In genomic region chr2:175167076-175167791, GRCh38 we compare ENCODE assay signal across 8 cellular contexts. TPM values are rescaled to one million over a fixed set of nuclear protein-coding genes. Genes with fewer than 3 reads are reported as not detected.
DNase-seq lines count a peak whose midpoint lies in the region; TF ChIP-seq lines count a peak whose summit lies in the region.

No MANE protein-coding gene starts in this region.

- DNase-seq in NCI-H2196 (lab: John Stamatoyannopoulos, UW; ENCODE audit: unreplicated experiment), result peak; percentile 21
- no peak for DNase-seq in NCI-H2196 treated with DMSO at 0.1 percent for 48 hours (lab: John Stamatoyannopoulos, UW; ENCODE audit: unreplicated experiment)
- DNase-seq in H9, result peak; percentile 41
- DNase-seq in NCI-H146 treated with DMSO at 0.1 percent for 48 hours (lab: John Stamatoyannopoulos, UW; ENCODE audit: unreplicated experiment), result peak; percentile 42
- no peak for DNase-seq in activated T-helper 1 cell treated with anti-CD3 and anti-CD28 coated beads, Interleukin-12 subunit alpha, Interleukin-12 subunit beta, Interleukin-2, Interleukin-4 antibody, amounts not matched to agents 30 ng/mL and 10 ng/mL and 1 ng/mL, durations not matched to agents 14 hours and 24 hours and 36 hours (ENCODE audit: low spot score)
- peak; percentile 55 to 74 for DNase-seq in cardiac muscle cell (ENCODE audit: low read depth in 1 of 2, low spot score in 1 of 2)
- DNase-seq in pons (ENCODE audit: low spot score), result peak; percentile 15
- DNase-seq in GF-D8 (lab: John Stamatoyannopoulos, UW), result no peak

- H3K27ac Mint-ChIP-seq in H9, result peak overlapping the region; percentile 99 to 100 (median 100)
- peak overlapping the region; percentile 97 for H3K27ac Mint-ChIP-seq in activated T-helper 1 cell treated with anti-CD3 and anti-CD28 coated beads, Interleukin-12 subunit alpha, Interleukin-12 subunit beta, Interleukin-2, Interleukin-4 antibody, amounts not matched to agents 30 ng/mL and 10 ng/mL and 1 ng/mL, durations not matched to agents 14 hours and 24 hours and 36 hours

- intact Hi-C loops in activated T-helper 1 cell treated with anti-CD3 and anti-CD28 coated beads, Interleukin-12 subunit alpha, Interleukin-12 subunit beta, Interleukin-2, Interleukin-4 antibody, amounts not matched to agents 30 ng/mL and 10 ng/mL and 1 ng/mL, durations not matched to agents 14 hours and 24 hours and 36 hours (cut with micrococcal nuclease), result loop anchor here (5.0 kb wide), 5 partner anchors 330 to 1765 kb away; no protein-coding TSS in a partner anchor

- peaks cover 5% of the 10 kb centered on the region for H3K79me1 ChIP-seq in H9 (ENCODE audit: insufficient read depth, low read depth, low read length, poor library complexity, severe bottlenecking)

- no peak overlapping the region for H2AK5ac ChIP-seq in H9 (ENCODE audit: insufficient read length, low read length)

- H3K4me3 Mint-ChIP-seq in H9, result peak overlapping the region; percentile 99 to 100
- H3K4me3 Mint-ChIP-seq in activated T-helper 1 cell treated with anti-CD3 and anti-CD28 coated beads, Interleukin-12 subunit alpha, Interleukin-12 subunit beta, Interleukin-2, Interleukin-4 antibody, amounts not matched to agents 30 ng/mL and 10 ng/mL and 1 ng/mL, durations not matched to agents 14 hours and 24 hours and 36 hours, result peak overlapping the region; percentile 97

- peak overlapping the region; percentile 78 for H3K14ac ChIP-seq in H9 (ENCODE audit: insufficient read depth, low read length)

- no peak overlapping the region for H3K27ac ChIP-seq in H9 (ENCODE audit: insufficient read length, low read depth, low read length)
- peak overlapping the region; percentile 99 for H3K27ac ChIP-seq in cardiac muscle cell

- H3K9me3 ChIP-seq in H9 (ENCODE audit: control insufficient read depth, low read depth, low read length) (no peaks in the 10 kb centered on the region), cardiac muscle cell (ENCODE audit: low read depth) (no peaks in the 10 kb centered on the region)

- no peak overlapping the region for H4K5ac ChIP-seq in H9 (ENCODE audit: insufficient read length, low read depth, low read length)

- H3K23ac ChIP-seq in H9 (ENCODE audit: insufficient read length, low read depth, low read length), result no peak overlapping the region

- H3K4me1 Mint-ChIP-seq in H9, result peaks cover 13 to 19% of the 10 kb centered on the region in 2 experiments
- H3K4me1 Mint-ChIP-seq in activated T-helper 1 cell treated with anti-CD3 and anti-CD28 coated beads, Interleukin-12 subunit alpha, Interleukin-12 subunit beta, Interleukin-2, Interleukin-4 antibody, amounts not matched to agents 30 ng/mL and 10 ng/mL and 1 ng/mL, durations not matched to agents 14 hours and 24 hours and 36 hours (ENCODE audit: low read depth), result peaks cover 49% of the 10 kb centered on the region

- no peak overlapping the region for H3T11ph ChIP-seq in H9 (ENCODE audit: low read length)

- peaks cover 24% of the 10 kb centered on the region; the same call in 1 of the 2 replicates for H3K79me2 ChIP-seq in H9 (ENCODE audit: insufficient read depth, low read length)

- no peak overlapping the region for H2BK120ac ChIP-seq in H9 (ENCODE audit: low read depth, low read length, poor library complexity, severe bottlenecking)

- no peak overlapping the region for H2BK12ac ChIP-seq in H9 (ENCODE audit: insufficient read length, low read depth, low read length)

- peak overlapping the region; percentile 63 for H2AFZ ChIP-seq in H9 (ENCODE audit: low read length)

- H3K4me2 ChIP-seq in H9 (ENCODE audit: insufficient read depth, insufficient read length, low read length), result peak overlapping the region; percentile 48

- no peaks in the 10 kb centered on the region for H3K23me2 ChIP-seq in H9 (ENCODE audit: insufficient read length, low read depth, low read length, poor library complexity, severe bottlenecking)

- no peaks in the 10 kb centered on the region for H3K36me3 ChIP-seq in cardiac muscle cell

- H4K91ac ChIP-seq in H9 (ENCODE audit: insufficient read length, low read depth, low read length), result no peak overlapping the region

- no peak overlapping the region for H2BK5ac ChIP-seq in H9 (ENCODE audit: insufficient read length, low read length)

- H3K4ac ChIP-seq in H9 (ENCODE audit: low read depth, low read length), result peak overlapping the region; percentile 69; the same call in 1 of the 2 replicates

- H3K4me3 ChIP-seq in cardiac muscle cell, result peak overlapping the region; percentile 83

- no peaks in the 10 kb centered on the region; a peak in 1 of 5 replicates for H3K9me3 Mint-ChIP-seq in H9
- H3K9me3 Mint-ChIP-seq in activated T-helper 1 cell treated with anti-CD3 and anti-CD28 coated beads, Interleukin-12 subunit alpha, Interleukin-12 subunit beta, Interleukin-2, Interleukin-4 antibody, amounts not matched to agents 30 ng/mL and 10 ng/mL and 1 ng/mL, durations not matched to agents 14 hours and 24 hours and 36 hours, result no peaks in the 10 kb centered on the region

- peaks cover 3 to 11% (median 3%) of the 10 kb centered on the region in 3 experiments for H3K36me3 Mint-ChIP-seq in H9 (ENCODE audit: insufficient read depth in 1 of 3, low read depth in 3 of 3)
- peaks cover 10% of the 10 kb centered on the region for H3K36me3 Mint-ChIP-seq in activated T-helper 1 cell treated with anti-CD3 and anti-CD28 coated beads, Interleukin-12 subunit alpha, Interleukin-12 subunit beta, Interleukin-2, Interleukin-4 antibody, amounts not matched to agents 30 ng/mL and 10 ng/mL and 1 ng/mL, durations not matched to agents 14 hours and 24 hours and 36 hours (ENCODE audit: low read depth)

- no peaks in the 10 kb centered on the region for H3K27me3 Mint-ChIP-seq in H9 (ENCODE audit: low read depth)
- H3K27me3 Mint-ChIP-seq in activated T-helper 1 cell treated with anti-CD3 and anti-CD28 coated beads, Interleukin-12 subunit alpha, Interleukin-12 subunit beta, Interleukin-2, Interleukin-4 antibody, amounts not matched to agents 30 ng/mL and 10 ng/mL and 1 ng/mL, durations not matched to agents 14 hours and 24 hours and 36 hours (ENCODE audit: insufficient read depth), result no peaks in the 10 kb centered on the region

- peak overlapping the region; percentile 26 for H3K56ac ChIP-seq in H9 (ENCODE audit: insufficient read length, low read depth, low read length)

- H4K8ac ChIP-seq in H9 (replicated peaks; ENCODE audit: insufficient read length, low read depth, low read length), result no peak overlapping the region

- no peaks in the 10 kb centered on the region for H4K20me1 ChIP-seq in H9 (ENCODE audit: control insufficient read depth, insufficient read depth, insufficient read length)

- peak overlapping the region; percentile 98 for H3K9ac ChIP-seq in H9 (ENCODE audit: extremely low read depth, insufficient read length, low read length)

- WGBS in H9 (ENCODE audit: extremely low coverage, insufficient read length, low lambda C conversion rate), result no CpG with 5 or more reads among the region's 32 CpGs

- H3K4me1 ChIP-seq in H9 (ENCODE audit: insufficient read depth, low read length), result no peaks in the 10 kb centered on the region
- H3K4me1 ChIP-seq in cardiac muscle cell (ENCODE audit: low read depth), result peaks cover 11% of the 10 kb centered on the region

- no peak overlapping the region for H2BK15ac ChIP-seq in H9 (ENCODE audit: low read depth, low read length)

- TF ChIP-seq CTCF in H9 (conservative IDR thresholded peaks at IDR 0.05), result no peak
- no peak for TF ChIP-seq CTCF in cardiac muscle cell (IDR thresholded peaks at IDR 0.05; ENCODE audit: low read depth, low read length)

- peak overlapping the region; percentile 82 for H3K18ac ChIP-seq in H9 (ENCODE audit: insufficient read length, low read depth, low read length)

- H3K27me3 ChIP-seq in H9 (ENCODE audit: insufficient read depth, low read length) (no peaks in the 10 kb centered on the region), cardiac muscle cell (no peaks in the 10 kb centered on the region)

- no peak overlapping the region for H2BK20ac ChIP-seq in H9 (ENCODE audit: low read depth, low read length, poor library complexity, severe bottlenecking)

RNA-seq across cellular contexts. Expression of gene ATF2, which starts 0.8 kb away (rescaled TPM):
- total RNA-seq in H9 (2021), result 34.9 and 40.9 TPM in 2 replicates
- 57.0 and 59.7 TPM in 2 replicates for total RNA-seq in activated T-helper 1 cell treated with anti-CD3 and anti-CD28 coated beads, Interleukin-12 subunit alpha, Interleukin-12 subunit beta, Interleukin-2, Interleukin-4 antibody, amounts not matched to agents 30 ng/mL and 10 ng/mL and 1 ng/mL, durations not matched to agents 14 hours and 24 hours and 36 hours
- 36.5 and 40.9 TPM in 2 replicates for total RNA-seq in cardiac muscle cell
- 25.7 and 38.3 TPM in 2 replicates for polyA plus RNA-seq in cardiac muscle cell

RNA-seq across cellular contexts. Expression of gene ATP5MC3, which starts 14.3 kb away (rescaled TPM):
- total RNA-seq in H9 (2021), result 326 and 334 TPM in 2 replicates
- total RNA-seq in activated T-helper 1 cell treated with anti-CD3 and anti-CD28 coated beads, Interleukin-12 subunit alpha, Interleukin-12 subunit beta, Interleukin-2, Interleukin-4 antibody, amounts not matched to agents 30 ng/mL and 10 ng/mL and 1 ng/mL, durations not matched to agents 14 hours and 24 hours and 36 hours, result 365 and 380 TPM in 2 replicates
- total RNA-seq in cardiac muscle cell, result 300 and 457 TPM in 2 replicates
- 1,477 and 2,044 TPM in 2 replicates for polyA plus RNA-seq in cardiac muscle cell

Comparison
In these comparisons a context has a peak if more than half of its experiments do, and no peak if none do; other contexts are left out.
1. DNase-seq: peak in NCI-H2196 (single experiment), H9 (single experiment), NCI-H146 treated with DMSO at 0.1 percent for 48 hours (single experiment), cardiac muscle cell (2 of 2) and pons (single experiment); none in NCI-H2196 treated with DMSO at 0.1 percent for 48 hours (single experiment), activated T-helper 1 cell treated with anti-CD3 and anti-CD28 coated beads, Interleukin-12 subunit alpha, Interleukin-12 subunit beta, Interleukin-2, Interleukin-4 antibody, amounts not matched to agents 30 ng/mL and 10 ng/mL and 1 ng/mL, durations not matched to agents 14 hours and 24 hours and 36 hours (single experiment) and GF-D8 (single experiment).